In genomic region chr5:112921833-112922817, GRCh38 we compare ENCODE assay signal across 1 cellular context.
A peak's percentile ranks its signal among the peaks of the same experiment; 100 is the strongest.
TF ChIP-seq lines count a peak whose summit lies in the region.

Gene REEP5, minus strand, starts transcription at chr5:112922227. Its CDS starts 37 bp downstream, at chr5:112922190.

TF ChIP-seq in HepG2, 621 proteins besides CTCF, POLR2A, EP300 and RAD21 (continued from another document):
- TF ChIP-seq, protein P1, sequence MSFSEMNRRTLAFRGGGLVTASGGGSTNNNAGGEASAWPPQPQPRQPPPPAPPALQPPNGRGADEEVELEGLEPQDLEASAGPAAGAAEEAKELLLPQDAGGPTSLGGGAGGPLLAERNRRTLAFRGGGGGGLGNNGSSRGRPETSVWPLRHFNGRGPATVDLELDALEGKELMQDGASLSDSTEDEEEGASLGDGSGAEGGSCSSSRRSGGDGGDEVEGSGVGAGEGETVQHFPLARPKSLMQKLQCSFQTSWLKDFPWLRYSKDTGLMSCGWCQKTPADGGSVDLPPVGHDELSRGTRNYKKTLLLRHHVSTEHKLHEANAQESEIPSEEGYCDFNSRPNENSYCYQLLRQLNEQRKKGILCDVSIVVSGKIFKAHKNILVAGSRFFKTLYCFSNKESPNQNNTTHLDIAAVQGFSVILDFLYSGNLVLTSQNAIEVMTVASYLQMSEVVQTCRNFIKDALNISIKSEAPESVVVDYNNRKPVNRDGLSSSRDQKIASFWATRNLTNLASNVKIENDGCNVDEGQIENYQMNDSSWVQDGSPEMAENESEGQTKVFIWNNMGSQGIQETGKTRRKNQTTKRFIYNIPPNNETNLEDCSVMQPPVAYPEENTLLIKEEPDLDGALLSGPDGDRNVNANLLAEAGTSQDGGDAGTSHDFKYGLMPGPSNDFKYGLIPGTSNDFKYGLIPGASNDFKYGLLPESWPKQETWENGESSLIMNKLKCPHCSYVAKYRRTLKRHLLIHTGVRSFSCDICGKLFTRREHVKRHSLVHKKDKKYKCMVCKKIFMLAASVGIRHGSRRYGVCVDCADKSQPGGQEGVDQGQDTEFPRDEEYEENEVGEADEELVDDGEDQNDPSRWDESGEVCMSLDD (CRISPR knock-in tag; IDR thresholded peaks at IDR 0.05; ENCODE audit: borderline replicate concordance), result no peak
- TF ChIP-seq CBX5 (CRISPR knock-in tag; IDR thresholded peaks at IDR 0.05; ENCODE audit: borderline replicate concordance), result peak; percentile 21; the same call in 1 of the 2 replicates
- no peak for TF ChIP-seq PHF5A (CRISPR knock-in tag; IDR thresholded peaks at IDR 0.05; ENCODE audit: low read depth, unreplicated experiment)
- 0 out of 2 replicates have a peak, but pooled peaks have one; percentile 51 for TF ChIP-seq ZFP62 (CRISPR knock-in tag; IDR thresholded peaks at IDR 0.05)
- TF ChIP-seq, protein P2, sequence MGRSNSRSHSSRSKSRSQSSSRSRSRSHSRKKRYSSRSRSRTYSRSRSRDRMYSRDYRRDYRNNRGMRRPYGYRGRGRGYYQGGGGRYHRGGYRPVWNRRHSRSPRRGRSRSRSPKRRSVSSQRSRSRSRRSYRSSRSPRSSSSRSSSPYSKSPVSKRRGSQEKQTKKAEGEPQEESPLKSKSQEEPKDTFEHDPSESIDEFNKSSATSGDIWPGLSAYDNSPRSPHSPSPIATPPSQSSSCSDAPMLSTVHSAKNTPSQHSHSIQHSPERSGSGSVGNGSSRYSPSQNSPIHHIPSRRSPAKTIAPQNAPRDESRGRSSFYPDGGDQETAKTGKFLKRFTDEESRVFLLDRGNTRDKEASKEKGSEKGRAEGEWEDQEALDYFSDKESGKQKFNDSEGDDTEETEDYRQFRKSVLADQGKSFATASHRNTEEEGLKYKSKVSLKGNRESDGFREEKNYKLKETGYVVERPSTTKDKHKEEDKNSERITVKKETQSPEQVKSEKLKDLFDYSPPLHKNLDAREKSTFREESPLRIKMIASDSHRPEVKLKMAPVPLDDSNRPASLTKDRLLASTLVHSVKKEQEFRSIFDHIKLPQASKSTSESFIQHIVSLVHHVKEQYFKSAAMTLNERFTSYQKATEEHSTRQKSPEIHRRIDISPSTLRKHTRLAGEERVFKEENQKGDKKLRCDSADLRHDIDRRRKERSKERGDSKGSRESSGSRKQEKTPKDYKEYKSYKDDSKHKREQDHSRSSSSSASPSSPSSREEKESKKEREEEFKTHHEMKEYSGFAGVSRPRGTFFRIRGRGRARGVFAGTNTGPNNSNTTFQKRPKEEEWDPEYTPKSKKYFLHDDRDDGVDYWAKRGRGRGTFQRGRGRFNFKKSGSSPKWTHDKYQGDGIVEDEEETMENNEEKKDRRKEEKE (IDR thresholded peaks at IDR 0.05), result no peak
- no peak for TF ChIP-seq SRSF4 (IDR thresholded peaks at IDR 0.05; ENCODE audit: low read depth, low read length, poor library complexity, severe bottlenecking)
- TF ChIP-seq ZKSCAN8 (CRISPR knock-in tag; IDR thresholded peaks at IDR 0.05; ENCODE audit: borderline replicate concordance), result 0 out of 2 replicates have a peak, but pooled peaks have one; percentile 43
- TF ChIP-seq RBM22 (optimal IDR thresholded peaks at IDR 0.05; ENCODE audit: low read length), result no peak
- TF ChIP-seq ZBTB7A (CRISPR knock-in tag; IDR thresholded peaks at IDR 0.05), result peak; percentile 53; the same call in 1 of the 2 replicates
- TF ChIP-seq, protein P3, sequence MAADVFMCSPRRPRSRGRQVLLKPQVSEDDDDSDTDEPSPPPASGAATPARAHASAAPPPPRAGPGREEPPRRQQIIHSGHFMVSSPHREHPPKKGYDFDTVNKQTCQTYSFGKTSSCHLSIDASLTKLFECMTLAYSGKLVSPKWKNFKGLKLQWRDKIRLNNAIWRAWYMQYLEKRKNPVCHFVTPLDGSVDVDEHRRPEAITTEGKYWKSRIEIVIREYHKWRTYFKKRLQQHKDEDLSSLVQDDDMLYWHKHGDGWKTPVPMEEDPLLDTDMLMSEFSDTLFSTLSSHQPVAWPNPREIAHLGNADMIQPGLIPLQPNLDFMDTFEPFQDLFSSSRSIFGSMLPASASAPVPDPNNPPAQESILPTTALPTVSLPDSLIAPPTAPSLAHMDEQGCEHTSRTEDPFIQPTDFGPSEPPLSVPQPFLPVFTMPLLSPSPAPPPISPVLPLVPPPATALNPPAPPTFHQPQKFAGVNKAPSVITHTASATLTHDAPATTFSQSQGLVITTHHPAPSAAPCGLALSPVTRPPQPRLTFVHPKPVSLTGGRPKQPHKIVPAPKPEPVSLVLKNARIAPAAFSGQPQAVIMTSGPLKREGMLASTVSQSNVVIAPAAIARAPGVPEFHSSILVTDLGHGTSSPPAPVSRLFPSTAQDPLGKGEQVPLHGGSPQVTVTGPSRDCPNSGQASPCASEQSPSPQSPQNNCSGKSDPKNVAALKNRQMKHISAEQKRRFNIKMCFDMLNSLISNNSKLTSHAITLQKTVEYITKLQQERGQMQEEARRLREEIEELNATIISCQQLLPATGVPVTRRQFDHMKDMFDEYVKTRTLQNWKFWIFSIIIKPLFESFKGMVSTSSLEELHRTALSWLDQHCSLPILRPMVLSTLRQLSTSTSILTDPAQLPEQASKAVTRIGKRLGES (CRISPR knock-in tag; IDR thresholded peaks at IDR 0.05; ENCODE audit: borderline replicate concordance), result no peak
- TF ChIP-seq ELF4 (CRISPR knock-in tag; IDR thresholded peaks at IDR 0.05; ENCODE audit: borderline replicate concordance), result no peak
- TF ChIP-seq FOXP1 (IDR thresholded peaks at IDR 0.05), result no peak
- TF ChIP-seq FOXP1 (CRISPR knock-in tag; IDR thresholded peaks at IDR 0.05), result no peak
- TF ChIP-seq ZFP37 (CRISPR knock-in tag; IDR thresholded peaks at IDR 0.05; ENCODE audit: borderline replicate concordance), result 0 out of 2 replicates have a peak, but pooled peaks have one; percentile 61
- peak; percentile 22; the same call in 1 of the 2 replicates for TF ChIP-seq CHCHD3 (CRISPR knock-in tag; IDR thresholded peaks at IDR 0.05)
- TF ChIP-seq ZNF652 (CRISPR knock-in tag; IDR thresholded peaks at IDR 0.05; ENCODE audit: borderline replicate concordance, low read depth), result peak; percentile 87
- TF ChIP-seq POLR2G (IDR thresholded peaks at IDR 0.05; ENCODE audit: low read depth, low read length), result peak; percentile 90
- peak; percentile 78; the same call in 1 of the 2 replicates for TF ChIP-seq NKX3-1 (CRISPR knock-in tag; IDR thresholded peaks at IDR 0.05)
